20 cellular contexts compared by ENCODE assay signal in genomic region chr11:76772783-76773106, GRCh38. TPM values are rescaled to one million over a fixed set of nuclear protein-coding genes. Genes with fewer than 3 reads are reported as not detected.
DNase-seq lines count a peak whose midpoint lies in the region; ATAC-seq and TF ChIP-seq lines count a peak whose summit lies in the region.
"Had no signal": no experiment of that assay in that cellular context is flagged by ENCODE, and none has a peak within 500 bp of the region (broad histone marks: within the 10 kb centered on the region; RNA-seq: fewer than 3 reads in every experiment).

No MANE protein-coding gene starts in this region.

- 57% methylated on average over 5 of the region's 5 CpGs for WGBS in hepatocyte (ENCODE audit: low lambda C conversion rate, missing lambda C conversion rate)

- TF ChIP-seq CTCF in left ventricle myocardium inferior (IDR thresholded peaks at IDR 0.05; ENCODE audit: borderline replicate concordance) = no peak
- TF ChIP-seq CTCF in hepatocyte (IDR thresholded peaks at IDR 0.05; ENCODE audit: poor library complexity) = no peak
- TF ChIP-seq CTCF in gastrocnemius medialis (IDR thresholded peaks at IDR 0.05 in 4 of 5, conservative IDR thresholded peaks at IDR 0.05 in 1 of 5) = no peak
- TF ChIP-seq CTCF in mesothelial cell of epicardium (IDR thresholded peaks at IDR 0.05; ENCODE audit: unreplicated experiment) = no peak

- H3K27ac ChIP-seq in left ventricle myocardium inferior (replicated peaks) (peak overlapping the region; percentile 83), hepatocyte (peak overlapping the region; percentile 81), gastrocnemius medialis (peak overlapping the region; percentile 32 to 77 (median 71))
- H3K27ac ChIP-seq: brain microvascular endothelial cell had no signal

- H3K9me3 Mint-ChIP-seq in mesothelial cell of epicardium = peaks cover 21% of the 10 kb centered on the region

- H3K4me1 ChIP-seq in left ventricle myocardium inferior (peaks cover 72% of the 10 kb centered on the region), hepatocyte (ENCODE audit: insufficient read depth) (peaks cover 48% of the 10 kb centered on the region), gastrocnemius medialis (peaks cover 41 to 49% of the 10 kb centered on the region in 2 donors)

- H4K20me1 ChIP-seq in hepatocyte (ENCODE audit: insufficient read depth, poor library complexity, severe bottlenecking) = no peaks in the 10 kb centered on the region

- no peaks in the 10 kb centered on the region for H3K27me3 Mint-ChIP-seq in mesothelial cell of epicardium (ENCODE audit: low read depth)

- intact Hi-C loops in left ventricle myocardium inferior (cut with micrococcal nuclease) = no loop called here
- intact Hi-C loops in cardiac septum (cut with DNase I) = no loop called here
- intact Hi-C loops in gastrocnemius medialis (cut with DNase I; ENCODE audit: low total_unique reads) = no loop called here

- H2AFZ ChIP-seq in hepatocyte = no peak overlapping the region

- H3K4me3 ChIP-seq in left ventricle myocardium inferior (no peak overlapping the region), hepatocyte (no peak overlapping the region), gastrocnemius medialis (no peak overlapping the region)

- no peak for TF ChIP-seq POLR2A in gastrocnemius medialis (IDR thresholded peaks at IDR 0.05)

- H3K4me2 ChIP-seq in hepatocyte = no peak overlapping the region

- no peak overlapping the region for H3K27ac Mint-ChIP-seq in mesothelial cell of epicardium
- H3K27ac Mint-ChIP-seq: activated T-helper 1 cell treated with anti-CD3 and anti-CD28 coated beads, Interleukin-12 subunit alpha, Interleukin-12 subunit beta, Interleukin-2, Interleukin-4 antibody, amounts not matched to agents 30 ng/mL and 10 ng/mL and 1 ng/mL, durations not matched to agents 14 hours and 24 hours and 36 hours; stimulated activated naive CD8-positive, alpha-beta T cell treated with anti-CD3 and anti-CD28 coated beads, Interleukin-15, Interleukin-2, amounts not matched to agents 100 ng/mL and 50 ng/mL, for 24 hours had no signal

- H3K27me3 ChIP-seq in left ventricle myocardium inferior (ENCODE audit: low read depth) (no peaks in the 10 kb centered on the region), hepatocyte (no peaks in the 10 kb centered on the region), gastrocnemius medialis (no peaks in the 10 kb centered on the region)
- H3K27me3 ChIP-seq: brain microvascular endothelial cell had no signal

- no peak for DNase-seq in left ventricle myocardium inferior
- DNase-seq in cardiac septum (ENCODE audit: low spot score) = no peak
- DNase-seq in hepatocyte (ENCODE audit: low spot score) = no peak
- DNase-seq in gastrocnemius medialis = no peak
- DNase-seq in mesothelial cell of epicardium (ENCODE audit: low spot score in 2 of 2, unreplicated experiment in 2 of 2) = no peak
- DNase-seq in kidney glomerular epithelial cell (lab: John Stamatoyannopoulos, UW) = no peak
- DNase-seq: activated CD8-positive, alpha-beta memory T cell treated with anti-CD3 and anti-CD28 coated beads for 24 hours; activated naive CD8-positive, alpha-beta T cell treated with anti-CD3 and anti-CD28 coated beads, Interleukin-2, amount 10 ng/mL, durations not matched to agents 7 days and 5 days; brain microvascular endothelial cell; erythroblast; glutamatergic neuron; NCI-H1436 treated with DMSO at 0.1 percent for 48 hours; NCI-H748 treated with DMSO at 0.1 percent for 48 hours; retina had no signal

- H3K9me3 ChIP-seq in left ventricle myocardium inferior (replicated peaks) = peaks cover 26% of the 10 kb centered on the region
- peaks cover 5% of the 10 kb centered on the region for H3K9me3 ChIP-seq in hepatocyte (ENCODE audit: low read depth)
- peaks cover 0 to 8% (median 0%) of the 10 kb centered on the region in 3 donors for H3K9me3 ChIP-seq in gastrocnemius medialis

- in situ Hi-C loops in gastrocnemius medialis (cut with MboI; ENCODE audit: low sequenced_read_pairs in 4 of 4) = no loop called here

- ATAC-seq in gastrocnemius medialis = no peak
- no peak for ATAC-seq in HG02763 (IDR thresholded peaks at IDR 0.05; ENCODE audit: unreplicated experiment)
- ATAC-seq in GM21381 (IDR thresholded peaks at IDR 0.05; ENCODE audit: unreplicated experiment) = no peak
- ATAC-seq: activated CD4-positive, CD25-positive, alpha-beta regulatory T cell treated with anti-CD3 and anti-CD28 coated beads, Interleukin-2, amount 50 U/mL, for 24 hours had no signal

- H3K36me3 ChIP-seq in left ventricle myocardium inferior = no peaks in the 10 kb centered on the region
- no peaks in the 10 kb centered on the region for H3K36me3 ChIP-seq in hepatocyte (replicated peaks; ENCODE audit: insufficient read depth, low read depth)
- no peaks in the 10 kb centered on the region for H3K36me3 ChIP-seq in gastrocnemius medialis
- H3K36me3 ChIP-seq: brain microvascular endothelial cell had no signal

- no peaks in the 10 kb centered on the region for H3K9me2 ChIP-seq in hepatocyte (replicated peaks; ENCODE audit: insufficient read depth)

- no peak overlapping the region for H3K4me3 Mint-ChIP-seq in mesothelial cell of epicardium
- H3K4me3 Mint-ChIP-seq: activated naive CD8-positive, alpha-beta T cell treated with anti-CD3 and anti-CD28 coated beads, Interleukin-2, amount 10 ng/mL, durations not matched to agents 7 days and 5 days; activated T-helper 1 cell treated with anti-CD3 and anti-CD28 coated beads, Interleukin-12 subunit alpha, Interleukin-12 subunit beta, Interleukin-2, Interleukin-4 antibody, amounts not matched to agents 30 ng/mL and 10 ng/mL and 1 ng/mL, durations not matched to agents 14 hours and 24 hours and 36 hours; nephron; stimulated activated naive CD8-positive, alpha-beta T cell treated with anti-CD3 and anti-CD28 coated beads, Interleukin-15, Interleukin-2, amounts not matched to agents 100 ng/mL and 50 ng/mL, for 24 hours had no signal

- H3K4me1 Mint-ChIP-seq in mesothelial cell of epicardium = peaks cover 30% of the 10 kb centered on the region

- H3K36me3 Mint-ChIP-seq in mesothelial cell of epicardium = peaks cover 15% of the 10 kb centered on the region

- H3K79me2 ChIP-seq in hepatocyte = no peaks in the 10 kb centered on the region

RNA-seq across cellular contexts. Expression of gene TSKU, which starts 10.4 kb away (rescaled TPM):
- total RNA-seq in left ventricle myocardium inferior (12.1 TPM), cardiac septum (6.9 TPM), hepatocyte (61.9 and 62.9 TPM in 2 replicates), gastrocnemius medialis (10 to 100 TPM; 10.2 to 23.9 (median 15.8) TPM), mesothelial cell of epicardium (39.3 to 43.7 TPM (median 42.8 TPM) in 3 replicates)
- polyA plus RNA-seq in hepatocyte = 73.7 and 81.9 TPM in 2 replicates
